7 cellular contexts compared by ENCODE assay signal in the genomic region with DNA sequence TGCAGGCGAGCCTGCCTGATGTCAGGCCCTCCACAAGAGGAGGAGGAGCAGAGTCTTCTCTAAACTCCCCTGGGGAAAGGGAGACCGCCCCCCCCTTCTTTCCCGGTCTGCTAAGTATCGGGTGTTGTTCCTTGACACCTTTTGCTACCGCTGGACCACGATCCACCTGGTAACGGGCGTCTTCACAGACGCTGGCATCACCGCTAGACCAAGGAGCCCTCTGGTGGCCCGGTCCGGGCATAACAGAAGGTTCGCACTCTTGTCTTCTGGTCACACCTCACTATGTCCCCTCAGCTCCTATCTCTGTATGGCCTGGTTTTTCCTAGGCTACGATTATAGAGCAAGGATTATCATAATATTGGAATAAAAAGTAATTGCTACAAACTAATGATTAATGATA.
DNase-seq lines count a peak whose midpoint lies in the region; ATAC-seq and TF ChIP-seq lines count a peak whose summit lies in the region.
"Not testable (repeated sequence)": the region's sequence is repeated elsewhere in the genome, so short reads cannot be mapped to it uniquely, and the experiment has no call there.

No MANE protein-coding gene starts in this region.

- in situ Hi-C loops in astrocyte of the spinal cord (cut with HindIII; ENCODE audit: low sequenced_read_pairs): not testable (repeated sequence)

- CTCF ChIA-PET in PC-9 (lab: Charles Lee): not testable (repeated sequence)
- CTCF ChIA-PET in activated CD8-positive, alpha-beta T cell treated with anti-CD3 and anti-CD28 coated beads for 36 hours (lab: Charles Lee): interaction anchor here (1.6 kb wide), 1 partner anchor 135 kb away, joined by 3 read pairs; no protein-coding TSS in a partner anchor

- peaks cover 14% of the 10 kb centered on the region for H3K27me3 ChIP-seq in PC-9 (ENCODE audit: insufficient read depth, low read depth)

- not testable (repeated sequence) for H3K36me3 Mint-ChIP-seq in activated CD8-positive, alpha-beta T cell treated with anti-CD3 and anti-CD28 coated beads for 36 hours (ENCODE audit: low read depth); naive B cell

- not testable (repeated sequence) for H3K36me3 ChIP-seq in PC-9 (ENCODE audit: low read depth)

- not testable (repeated sequence) for H3K27ac Mint-ChIP-seq in activated CD8-positive, alpha-beta T cell treated with anti-CD3 and anti-CD28 coated beads for 36 hours
- peak overlapping the region in 1 of 6 donors; percentile 12 for H3K27ac Mint-ChIP-seq in naive B cell

- H3K4me1 Mint-ChIP-seq in activated CD8-positive, alpha-beta T cell treated with anti-CD3 and anti-CD28 coated beads for 36 hours (ENCODE audit: low read depth); naive B cell: not testable (repeated sequence)

- intact Hi-C loops in PC-9 (cut with micrococcal nuclease; ENCODE audit: unreplicated experiment); activated CD8-positive, alpha-beta T cell treated with anti-CD3 and anti-CD28 coated beads for 36 hours (cut with micrococcal nuclease); head of caudate nucleus (cut with DNase I): not testable (repeated sequence)

- TF ChIP-seq CTCF in GM12864 (IDR thresholded peaks at IDR 0.05; ENCODE audit: low read depth, low read length, missing control alignments) (peak; percentile 32), PC-9 (conservative IDR thresholded peaks at IDR 0.05) (0 out of 2 replicates have a peak, but pooled peaks have one; percentile 47), astrocyte of the spinal cord (IDR thresholded peaks at IDR 0.05; ENCODE audit: low read depth, low read length) (peak; percentile 54)
- TF ChIP-seq CTCF in activated CD8-positive, alpha-beta T cell treated with anti-CD3 and anti-CD28 coated beads for 36 hours (IDR thresholded peaks at IDR 0.05): peak; percentile 67

- not testable (repeated sequence) for H3K9me3 ChIP-seq in PC-9 (ENCODE audit: insufficient read depth, low read depth)

- H3K4me3 ChIP-seq in GM12864 (ENCODE audit: low read depth, low read length); PC-9; astrocyte of the spinal cord (ENCODE audit: low read depth, low read length): not testable (repeated sequence)

- H3K27me3 Mint-ChIP-seq in activated CD8-positive, alpha-beta T cell treated with anti-CD3 and anti-CD28 coated beads for 36 hours; naive B cell: not testable (repeated sequence)

- not testable (repeated sequence) for ATAC-seq in activated CD8-positive, alpha-beta T cell treated with anti-CD3 and anti-CD28 coated beads for 36 hours; naive B cell (ENCODE audit: low read depth in 2 of 2)

- H4K20me1 ChIP-seq in PC-9 (ENCODE audit: insufficient read depth): not testable (repeated sequence)

- not testable (repeated sequence) for H3K27ac ChIP-seq in PC-9

- H3F3A ChIP-seq in PC-9 (ENCODE audit: insufficient read depth, low read depth): not testable (repeated sequence)

- H3K9me3 Mint-ChIP-seq in activated CD8-positive, alpha-beta T cell treated with anti-CD3 and anti-CD28 coated beads for 36 hours; naive B cell: not testable (repeated sequence)

- not testable (repeated sequence) for DNase-seq in GM12864 (ENCODE audit: low read depth)
- DNase-seq in PC-9 (peak in 1 of 2 experiments; percentile 73), astrocyte of the spinal cord (ENCODE audit: low read depth, low spot score) (peak; percentile 62), head of caudate nucleus (peak in 41 of 42 donors; percentile 22 to 82 (median 62)), naive B cell (peak; percentile 41)
- peak; percentile 83 for DNase-seq in activated CD8-positive, alpha-beta T cell treated with anti-CD3 and anti-CD28 coated beads for 36 hours
- DNase-seq in stimulated activated CD4-positive, alpha-beta T cell treated with anti-CD3 and anti-CD28 coated beads, Interleukin-4, amount 100 ng/mL, for 1 hour: peak; percentile 60

- H3K4me3 Mint-ChIP-seq in activated CD8-positive, alpha-beta T cell treated with anti-CD3 and anti-CD28 coated beads for 36 hours: not testable (repeated sequence)
- peak overlapping the region in 3 of 8 donors; percentile 34 to 82 (median 77) for H3K4me3 Mint-ChIP-seq in naive B cell

- not testable (repeated sequence) for H3K4me2 ChIP-seq in PC-9

- not testable (repeated sequence) for H3K4me1 ChIP-seq in PC-9 (replicated peaks; ENCODE audit: insufficient read depth)

- not testable (repeated sequence) for BruUV-seq in PC-9 (replicated peaks; lab: Mats Ljungman, UMichigan)

- H2AFZ ChIP-seq in PC-9: not testable (repeated sequence)

- POLR2A ChIA-PET in PC-9 (lab: Charles Lee; ENCODE audit: unreplicated experiment); activated CD8-positive, alpha-beta T cell treated with anti-CD3 and anti-CD28 coated beads for 36 hours (lab: Charles Lee): not testable (repeated sequence)

- not testable (repeated sequence) for H3K9me2 ChIP-seq in PC-9 (ENCODE audit: insufficient read depth)

- H3K79me2 ChIP-seq in PC-9 (ENCODE audit: low read depth): not testable (repeated sequence)
